1 cellular context compared by ENCODE assay signal in genomic region chr2:48315847-48316194, GRCh38.
TF ChIP-seq lines count a peak whose summit lies in the region.

No MANE protein-coding gene starts in this region.

TF ChIP-seq in HEK293, 187 proteins besides CTCF, POLR2A, EP300 and RAD21 (continued from another document):
- TF ChIP-seq, protein P1, sequence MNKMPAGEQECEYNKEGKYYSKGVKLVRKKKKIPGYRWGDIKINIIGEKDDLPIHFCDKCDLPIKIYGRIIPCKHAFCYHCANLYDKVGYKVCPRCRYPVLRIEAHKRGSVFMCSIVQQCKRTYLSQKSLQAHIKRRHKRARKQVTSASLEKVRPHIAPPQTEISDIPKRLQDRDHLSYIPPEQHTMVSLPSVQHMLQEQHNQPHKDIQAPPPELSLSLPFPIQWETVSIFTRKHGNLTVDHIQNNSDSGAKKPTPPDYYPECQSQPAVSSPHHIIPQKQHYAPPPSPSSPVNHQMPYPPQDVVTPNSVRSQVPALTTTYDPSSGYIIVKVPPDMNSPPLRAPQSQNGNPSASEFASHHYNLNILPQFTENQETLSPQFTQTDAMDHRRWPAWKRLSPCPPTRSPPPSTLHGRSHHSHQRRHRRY (tag by site-specific recombination; IDR thresholded peaks at IDR 0.05) = no peak
- no peak for TF ChIP-seq ZNF16 (tag by site-specific recombination; IDR thresholded peaks at IDR 0.05; ENCODE audit: low read depth)
- TF ChIP-seq ZNF555 (tag by site-specific recombination; conservative IDR thresholded peaks at IDR 0.05) = no peak
- no peak for TF ChIP-seq ZNF133 (tag by site-specific recombination; IDR thresholded peaks at IDR 0.05)
- TF ChIP-seq, protein P2, sequence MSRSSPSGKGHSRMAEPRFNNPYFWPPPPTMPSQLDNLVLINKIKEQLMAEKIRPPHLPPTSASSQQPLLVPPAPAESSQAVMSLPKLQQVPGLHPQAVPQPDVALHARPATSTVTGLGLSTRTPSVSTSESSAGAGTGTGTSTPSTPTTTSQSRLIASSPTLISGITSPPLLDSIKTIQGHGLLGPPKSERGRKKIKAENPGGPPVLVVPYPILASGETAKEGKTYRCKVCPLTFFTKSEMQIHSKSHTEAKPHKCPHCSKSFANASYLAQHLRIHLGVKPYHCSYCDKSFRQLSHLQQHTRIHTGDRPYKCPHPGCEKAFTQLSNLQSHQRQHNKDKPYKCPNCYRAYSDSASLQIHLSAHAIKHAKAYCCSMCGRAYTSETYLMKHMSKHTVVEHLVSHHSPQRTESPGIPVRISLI (tag by site-specific recombination; IDR thresholded peaks at IDR 0.05) = 0 out of 2 replicates have a peak, but pooled peaks have one; percentile 25
- no peak for TF ChIP-seq ZNF2 (tag by site-specific recombination; IDR thresholded peaks at IDR 0.05)
- TF ChIP-seq ZBTB49 (tag by site-specific recombination; IDR thresholded peaks at IDR 0.05; ENCODE audit: low read depth) = no peak
- no peak for TF ChIP-seq GFI1B (tag by site-specific recombination; IDR thresholded peaks at IDR 0.05)
- no peak for TF ChIP-seq KLF16 (tag by site-specific recombination; IDR thresholded peaks at IDR 0.05)
- no peak for TF ChIP-seq ZNF549 (tag by site-specific recombination; IDR thresholded peaks at IDR 0.05)
